ENCODE assay signal across 2 cellular contexts in genomic region chrX:17412692-17413091, GRCh38.
TF ChIP-seq lines count a peak whose summit lies in the region.

No MANE protein-coding gene starts in this region.

TF ChIP-seq in A549, 52 proteins besides CTCF, POLR2A, EP300 and RAD21 (continued from another document):
- TF ChIP-seq HMGXB4 (CRISPR knock-in tag; IDR thresholded peaks at IDR 0.05; ENCODE audit: borderline replicate concordance) (no peak), JUN (IDR thresholded peaks at IDR 0.05) (peak in 1 of 2 experiments; percentile 55; a peak in 2 of 5 replicates), FOSL2 (IDR thresholded peaks at IDR 0.05) (peak; percentile 87), FOSL2 (CRISPR knock-in tag; IDR thresholded peaks at IDR 0.05) (peak; percentile 92), SMC3 (IDR thresholded peaks at IDR 0.05) (no peak), TFCP2L1 (CRISPR knock-in tag; IDR thresholded peaks at IDR 0.05) (no peak), PBX3 (IDR thresholded peaks at IDR 0.05) (peak; percentile 26; the same call in 1 of the 2 replicates), ZNF302 (CRISPR knock-in tag; IDR thresholded peaks at IDR 0.05) (no peak), ATOH8 (CRISPR knock-in tag; IDR thresholded peaks at IDR 0.05; ENCODE audit: low read depth) (no peak), BCL3 (IDR thresholded peaks at IDR 0.05) (peak; percentile 29; the same call in 1 of the 3 replicates), CHD2 (IDR thresholded peaks at IDR 0.05; ENCODE audit: low read length, partially characterized antibody) (no peak), NR3C1 (IDR thresholded peaks at IDR 0.05) (no peak), RNF2 (IDR thresholded peaks at IDR 0.05; ENCODE audit: borderline replicate concordance, low read depth) (no peak)

TF ChIP-seq in SK-N-SH, 30 proteins besides CTCF, POLR2A, EP300 and RAD21 (continued from another document):
- TF ChIP-seq REST (IDR thresholded peaks at IDR 0.05; ENCODE audit: low read depth, low read length) (no peak), GABPA (IDR thresholded peaks at IDR 0.05; ENCODE audit: low read depth) (no peak), RCOR1 (IDR thresholded peaks at IDR 0.05; ENCODE audit: low read length) (peak; percentile 68; the same call in 1 of the 2 replicates), YY1 (IDR thresholded peaks at IDR 0.05; ENCODE audit: low read depth) (no peak), SMC3 (IDR thresholded peaks at IDR 0.05; ENCODE audit: low read depth, low read length) (no peak), PBX3 (IDR thresholded peaks at IDR 0.05) (peak; percentile 80), MXI1 (IDR thresholded peaks at IDR 0.05; ENCODE audit: low read depth, low read length) (no peak), TCF12 (IDR thresholded peaks at IDR 0.05) (peak; percentile 88), JUND (IDR thresholded peaks at IDR 0.05) (peak; percentile 95), ELF1 (IDR thresholded peaks at IDR 0.05) (no peak), POLR2AphosphoS5 (IDR thresholded peaks at IDR 0.05; ENCODE audit: low read depth, low read length) (0 out of 2 replicates have a peak, but pooled peaks have one; percentile 18), TEAD4 (IDR thresholded peaks at IDR 0.05; ENCODE audit: borderline replicate concordance, insufficient read depth) (peak; percentile 88), MAX (IDR thresholded peaks at IDR 0.05; ENCODE audit: low read depth) (no peak), TAF1 (IDR thresholded peaks at IDR 0.05; ENCODE audit: borderline replicate concordance, low read depth, low read length) (no peak), FOXJ3 (CRISPR knock-in tag; IDR thresholded peaks at IDR 0.05) (no peak), ZBTB33 (IDR thresholded peaks at IDR 0.05; ENCODE audit: borderline replicate concordance, low read depth) (0 out of 2 replicates have a peak, but pooled peaks have one; percentile 24), FOSL2 (IDR thresholded peaks at IDR 0.05; ENCODE audit: borderline replicate concordance, low read depth) (peak; percentile 95), SIN3A (IDR thresholded peaks at IDR 0.05; ENCODE audit: borderline replicate concordance, low read depth, low read length) (no peak), NFIC (IDR thresholded peaks at IDR 0.05; ENCODE audit: borderline replicate concordance) (peak; percentile 78; the same call in 1 of the 2 replicates), FOXM1 (IDR thresholded peaks at IDR 0.05; ENCODE audit: low read depth) (peak; percentile 55; the same call in 1 of the 2 replicates), IRF3 (IDR thresholded peaks at IDR 0.05; ENCODE audit: low read depth, low read length) (no peak), CHD2 (IDR thresholded peaks at IDR 0.05; ENCODE audit: low read length, partially characterized antibody) (peak; percentile 21)
